Comparison of ENCODE assay signal across 29 cellular contexts in genomic region chr2:5974477-5974876, GRCh38.
"Had no signal": no experiment of that assay in that cellular context is flagged by ENCODE, and none has a peak within 500 bp of the region (broad histone marks: within the 10 kb centered on the region; RNA-seq: fewer than 3 reads in every experiment).

No MANE protein-coding gene starts in this region.

- H3K27me3 ChIP-seq: cardiac muscle cell had no signal

- DNase-seq: activated CD4-positive, alpha-beta memory T cell treated with anti-CD3 and anti-CD28 coated beads, Interleukin-2, amount 10 ng/mL, durations not matched to agents 7 days and 5 days; activated CD4-positive, alpha-beta T cell treated with anti-CD3 and anti-CD28 coated beads for 1 hour; activated CD4-positive, alpha-beta T cell treated with anti-CD3 and anti-CD28 coated beads for 48 hours; activated CD4-positive, CD25-positive, alpha-beta regulatory T cell; activated CD8-positive, alpha-beta memory T cell treated with anti-CD3 and anti-CD28 coated beads for 24 hours; activated CD8-positive, alpha-beta memory T cell treated with anti-CD3 and anti-CD28 coated beads, Interleukin-2, amount 10 ng/mL, durations not matched to agents 7 days and 5 days; activated CD8-positive, alpha-beta memory T cell treated with anti-CD3 and anti-CD28 coated beads, Interleukin-2, amount 50 U/mL, for 48 hours; activated effector memory CD4-positive, alpha-beta T cell treated with Interleukin-2 at 50 U/mL for 16 hours; activated naive CD4-positive, alpha-beta T cell treated with anti-CD3 and anti-CD28 coated beads, Interleukin-2, amount 10 ng/mL, durations not matched to agents 7 days and 5 days; activated T-cell treated with anti-CD3 and anti-CD28 coated beads, Interleukin-2, amount 50 U/mL, for 48 hours; amniotic stem cell; aorta; MM.1S; MV-4-11; NCI-H1092; NCI-H1436 treated with DMSO at 0.1 percent for 48 hours; NCI-H1694 treated with DMSO at 0.1 percent for 48 hours; NCI-H2029; NCI-H345; NCI-H524 treated with DMSO at 0.1 percent for 48 hours; SHP77; SJCRH30; T-helper 17 cell; WERI-Rb-1 had no signal

- H3K4me3 ChIP-seq: cardiac muscle cell, SJCRH30, SK-N-MC had no signal

- H3K36me3 ChIP-seq: cardiac muscle cell, SJCRH30, WERI-Rb-1 had no signal

- H3K27me3 Mint-ChIP-seq: activated CD4-positive, alpha-beta memory T cell treated with anti-CD3 and anti-CD28 coated beads, Interleukin-2, amount 10 ng/mL, durations not matched to agents 7 days and 5 days; activated CD8-positive, alpha-beta memory T cell treated with anti-CD3 and anti-CD28 coated beads, Interleukin-2, amount 10 ng/mL, durations not matched to agents 7 days and 5 days; activated naive CD4-positive, alpha-beta T cell treated with anti-CD3 and anti-CD28 coated beads, Interleukin-2, amount 10 ng/mL, durations not matched to agents 7 days and 5 days; activated naive CD8-positive, alpha-beta T cell; central memory CD8-positive, alpha-beta T cell; T-helper 17 cell had no signal

- H3K27ac ChIP-seq: cardiac muscle cell, SJCRH30, SK-N-MC, WERI-Rb-1 had no signal

- H3K4me1 Mint-ChIP-seq: activated CD4-positive, alpha-beta memory T cell treated with anti-CD3 and anti-CD28 coated beads, Interleukin-2, amount 10 ng/mL, durations not matched to agents 7 days and 5 days; activated CD8-positive, alpha-beta memory T cell treated with anti-CD3 and anti-CD28 coated beads, Interleukin-2, amount 10 ng/mL, durations not matched to agents 7 days and 5 days; activated naive CD4-positive, alpha-beta T cell treated with anti-CD3 and anti-CD28 coated beads, Interleukin-2, amount 10 ng/mL, durations not matched to agents 7 days and 5 days; central memory CD8-positive, alpha-beta T cell; T-helper 17 cell had no signal

- H3K4me1 ChIP-seq: SJCRH30 had no signal

- H3K9me3 Mint-ChIP-seq: activated CD4-positive, alpha-beta memory T cell treated with anti-CD3 and anti-CD28 coated beads, Interleukin-2, amount 10 ng/mL, durations not matched to agents 7 days and 5 days had no signal

- H3K36me3 Mint-ChIP-seq: activated CD8-positive, alpha-beta memory T cell treated with anti-CD3 and anti-CD28 coated beads, Interleukin-2, amount 10 ng/mL, durations not matched to agents 7 days and 5 days; activated naive CD4-positive, alpha-beta T cell treated with anti-CD3 and anti-CD28 coated beads, Interleukin-2, amount 10 ng/mL, durations not matched to agents 7 days and 5 days; activated naive CD8-positive, alpha-beta T cell had no signal

- H3K27ac Mint-ChIP-seq: activated CD4-positive, alpha-beta memory T cell treated with anti-CD3 and anti-CD28 coated beads, Interleukin-2, amount 10 ng/mL, durations not matched to agents 7 days and 5 days; activated CD8-positive, alpha-beta memory T cell treated with anti-CD3 and anti-CD28 coated beads, Interleukin-2, amount 10 ng/mL, durations not matched to agents 7 days and 5 days; activated naive CD4-positive, alpha-beta T cell treated with anti-CD3 and anti-CD28 coated beads, Interleukin-2, amount 10 ng/mL, durations not matched to agents 7 days and 5 days; activated naive CD8-positive, alpha-beta T cell; T-helper 17 cell had no signal

- H3K9me3 ChIP-seq: SJCRH30 had no signal

- ATAC-seq: activated CD8-positive, alpha-beta memory T cell treated with anti-CD3 and anti-CD28 coated beads, Interleukin-2, amount 10 ng/mL, durations not matched to agents 7 days and 5 days; Panc1; T-helper 17 cell had no signal

- H3K4me3 Mint-ChIP-seq: activated CD4-positive, alpha-beta memory T cell treated with anti-CD3 and anti-CD28 coated beads, Interleukin-2, amount 10 ng/mL, durations not matched to agents 7 days and 5 days; activated CD8-positive, alpha-beta memory T cell treated with anti-CD3 and anti-CD28 coated beads, Interleukin-2, amount 10 ng/mL, durations not matched to agents 7 days and 5 days; activated naive CD4-positive, alpha-beta T cell treated with anti-CD3 and anti-CD28 coated beads, Interleukin-2, amount 10 ng/mL, durations not matched to agents 7 days and 5 days; activated naive CD8-positive, alpha-beta T cell; central memory CD8-positive, alpha-beta T cell; T-helper 17 cell had no signal
